ENCODE assay signal across 8 cellular contexts in genomic region chr12:2582631-2583616, GRCh38.
DNase-seq lines count a peak whose midpoint lies in the region; ATAC-seq and TF ChIP-seq lines count a peak whose summit lies in the region.

No MANE protein-coding gene starts in this region.

- no peaks in the 10 kb centered on the region for H3K9me3 ChIP-seq in CD8-positive, alpha-beta memory T cell (ENCODE audit: low read length)
- H3K9me3 ChIP-seq in RWPE2 (ENCODE audit: severe bottlenecking) (no peaks in the 10 kb centered on the region), adipocyte (ENCODE audit: control insufficient read depth, low read length) (no peaks in the 10 kb centered on the region), heart right ventricle (no peaks in the 10 kb centered on the region), prostate gland (no peaks in the 10 kb centered on the region)

- H3K4me3 ChIP-seq in CD8-positive, alpha-beta memory T cell (ENCODE audit: low read length): no peak overlapping the region
- H3K4me3 ChIP-seq in RWPE2 (ENCODE audit: severe bottlenecking) (no peak overlapping the region), adipocyte (ENCODE audit: low read length) (no peak overlapping the region), heart right ventricle (peak overlapping the region in 4 of 10 donors; percentile 12 to 25 (median 20)), prostate gland (no peak overlapping the region)

- ATAC-seq in RWPE2 (ENCODE audit: low read depth): peak; percentile 83
- ATAC-seq in heart right ventricle: peak; percentile 82 to 94 (median 89)
- ATAC-seq in GM21390 (IDR thresholded peaks at IDR 0.05; ENCODE audit: unreplicated experiment): no peak

- TF ChIP-seq CTCF in RWPE2 (IDR thresholded peaks at IDR 0.05; ENCODE audit: poor library complexity, severe bottlenecking): peak; percentile 85
- peak; percentile 79 to 97 (median 90) for TF ChIP-seq CTCF in heart right ventricle (IDR thresholded peaks at IDR 0.05)
- peak; percentile 75 to 96 (median 87) for TF ChIP-seq CTCF in prostate gland (IDR thresholded peaks at IDR 0.05)

- peak in 3 of 5 donors; percentile 5 to 15 (median 8) for DNase-seq in CD8-positive, alpha-beta memory T cell
- peak; percentile 46 for DNase-seq in HK-2 (ENCODE audit: unreplicated experiment)
- DNase-seq in RWPE2 (ENCODE audit: low spot score): no peak
- peak; percentile 85 for DNase-seq in adipocyte (ENCODE audit: low read depth)
- DNase-seq in heart right ventricle: peak; percentile 58 to 82
- DNase-seq in prostate gland (ENCODE audit: low spot score): peak; percentile 36
- DNase-seq in NCI-H446 treated with DMSO at 0.1 percent for 48 hours (lab: John Stamatoyannopoulos, UW): no peak

- CTCF ChIA-PET in CD8-positive, alpha-beta memory T cell (lab: Charles Lee): interaction anchor here (1.0 kb wide), 1 partner anchor 12 kb away, joined by 4 read pairs; no protein-coding TSS in a partner anchor

- peaks cover 17 to 70% of the 10 kb centered on the region in 2 donors for H3K27me3 Mint-ChIP-seq in CD8-positive, alpha-beta memory T cell

- peaks cover 8% of the 10 kb centered on the region for H3K27me3 ChIP-seq in CD8-positive, alpha-beta memory T cell (ENCODE audit: insufficient read depth, low read length, poor library complexity, severe bottlenecking)
- H3K27me3 ChIP-seq in RWPE2 (ENCODE audit: insufficient read depth, poor library complexity, severe bottlenecking) (peaks cover 70% of the 10 kb centered on the region), adipocyte (replicated peaks; ENCODE audit: control insufficient read depth, insufficient read depth, low read length) (no peaks in the 10 kb centered on the region), heart right ventricle (no peaks in the 10 kb centered on the region), prostate gland (replicated peaks; ENCODE audit: insufficient read depth) (no peaks in the 10 kb centered on the region)

- H3K9ac ChIP-seq in adipocyte (ENCODE audit: low read length): peak overlapping the region; percentile 11

- WGBS in heart right ventricle, 2 donors: 27 to 28% methylated on average over 47 to 48 of the region's 48 CpGs
- 21% methylated on average over 28 of the region's 48 CpGs for WGBS in prostate gland

- intact Hi-C loops in heart right ventricle (cut with DNase I) (loop anchor here in 9 of 10 donors (2.0 to 10.0 kb wide), 13 partner anchors 126 to 788 kb away; partner anchors contain the start of gene CACNA1C (in 5 of the 9)), prostate gland (cut with DNase I) (loop anchor here (5.0 to 10.0 kb wide), 4 partner anchors 318 to 786 kb away; no protein-coding TSS in a partner anchor)

- no peaks in the 10 kb centered on the region for H3K36me3 ChIP-seq in CD8-positive, alpha-beta memory T cell (ENCODE audit: insufficient read depth, low read length)
- H3K36me3 ChIP-seq in RWPE2 (ENCODE audit: low read depth): no peaks in the 10 kb centered on the region
- H3K36me3 ChIP-seq in adipocyte (ENCODE audit: control insufficient read depth, insufficient read depth, low read length, severe bottlenecking): peaks cover 20% of the 10 kb centered on the region
- H3K36me3 ChIP-seq in heart right ventricle: peaks cover 0 to 71% (median 17%) of the 10 kb centered on the region in 9 donors
- no peaks in the 10 kb centered on the region for H3K36me3 ChIP-seq in prostate gland

- no peaks in the 10 kb centered on the region for H3K4me1 ChIP-seq in CD8-positive, alpha-beta memory T cell (ENCODE audit: insufficient read depth, low read length)
- no peaks in the 10 kb centered on the region for H3K4me1 ChIP-seq in RWPE2 (ENCODE audit: insufficient read depth, poor library complexity, severe bottlenecking)
- peaks cover 10% of the 10 kb centered on the region for H3K4me1 ChIP-seq in adipocyte (ENCODE audit: control insufficient read depth, insufficient read depth, low read length)
- peaks cover 0 to 21% (median 12%) of the 10 kb centered on the region in 9 donors for H3K4me1 ChIP-seq in heart right ventricle
- H3K4me1 ChIP-seq in prostate gland (replicated peaks): no peaks in the 10 kb centered on the region

- no peak overlapping the region for H3K27ac ChIP-seq in CD8-positive, alpha-beta memory T cell (ENCODE audit: low read depth, low read length)
- H3K27ac ChIP-seq in RWPE2 (ENCODE audit: poor library complexity, severe bottlenecking) (no peak overlapping the region), heart right ventricle (peak overlapping the region in 6 of 10 donors; percentile 3 to 60 (median 46)), prostate gland (no peak overlapping the region)

- no peak for TF ChIP-seq POLR2A in prostate gland (IDR thresholded peaks at IDR 0.05)

- no peaks in the 10 kb centered on the region for H3K9me3 Mint-ChIP-seq in CD8-positive, alpha-beta memory T cell

- no peaks in the 10 kb centered on the region for H3K36me3 Mint-ChIP-seq in CD8-positive, alpha-beta memory T cell

- POLR2A ChIA-PET in CD8-positive, alpha-beta memory T cell (lab: Charles Lee): no interaction called here

- peak overlapping the region in 1 of 8 donors; percentile 47 for H3K27ac Mint-ChIP-seq in CD8-positive, alpha-beta memory T cell

- no peak overlapping the region for H3K4me3 Mint-ChIP-seq in CD8-positive, alpha-beta memory T cell

- H3K4me1 Mint-ChIP-seq in CD8-positive, alpha-beta memory T cell: peaks cover 0 to 7% (median 2%) of the 10 kb centered on the region in 3 donors

Comparison
In these comparisons a context has a peak if more than half of its experiments do, and no peak if none do; other contexts are left out.
1. DNase-seq: peak in CD8-positive, alpha-beta memory T cell (3 of 5), HK-2 (single experiment), adipocyte (single experiment), heart right ventricle (2 of 2) and prostate gland (single experiment); none in RWPE2 (single experiment) and NCI-H446 treated with DMSO at 0.1 percent for 48 hours (single experiment).
2. H3K27ac ChIP-seq: peak in heart right ventricle (6 of 10); none in CD8-positive, alpha-beta memory T cell (single experiment), RWPE2 (single experiment) and prostate gland (0 of 2).
3. Peak in every context shown above with its lines, with median percentiles within 50 percentile points of each other: CTCF ChIP-seq.